18 cellular contexts compared by ENCODE assay signal in the genomic region with DNA sequence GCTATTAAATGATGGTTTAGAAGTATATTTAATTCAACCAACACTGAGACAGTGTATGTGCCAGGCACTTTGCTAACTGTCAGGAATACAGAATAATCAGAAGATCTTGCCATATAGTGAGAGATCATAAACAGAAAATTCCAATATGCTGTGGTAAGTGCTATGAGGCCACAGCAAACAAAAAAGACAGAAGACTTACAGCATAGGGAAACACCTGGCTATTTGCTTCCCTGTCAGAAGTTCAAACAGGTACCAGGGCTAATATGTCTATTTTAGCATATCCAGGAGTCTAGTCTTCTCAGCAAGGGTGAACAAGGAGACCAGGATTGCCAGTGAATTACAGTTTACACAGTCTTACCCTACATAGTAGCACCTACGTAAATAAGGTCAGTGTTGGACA. TPM values are rescaled to one million over a fixed set of nuclear protein-coding genes. Genes with fewer than 3 reads are reported as not detected.
DNase-seq lines count a peak whose midpoint lies in the region; FAIRE-seq and TF ChIP-seq lines count a peak whose summit lies in the region.
"Had no signal": no experiment of that assay in that cellular context is flagged by ENCODE, and none has a peak within 500 bp of the region (broad histone marks: within the 10 kb centered on the region; RNA-seq: fewer than 3 reads in every experiment).

No MANE protein-coding gene starts in this region.

- TF ChIP-seq CTCF in LNCaP clone FGC (IDR thresholded peaks at IDR 0.05; ENCODE audit: control insufficient read depth, extremely low read depth, insufficient read depth): no peak

- peaks cover 4 to 19% (median 15%) of the 10 kb centered on the region in 3 donors for H3K36me3 Mint-ChIP-seq in immature natural killer cell

- no peaks in the 10 kb centered on the region for H3K9me3 Mint-ChIP-seq in immature natural killer cell
- H3K9me3 Mint-ChIP-seq: activated CD4-positive, alpha-beta T cell treated with anti-CD3 and anti-CD28 coated beads, Interleukin-2, amount 10 ng/mL, durations not matched to agents 24 days and 14 days; naive thymus-derived CD8-positive, alpha-beta T cell had no signal

- no peaks in the 10 kb centered on the region for H3K9me3 ChIP-seq in thymus (ENCODE audit: control insufficient read depth)
- H3K9me3 ChIP-seq: BE2C, colonic mucosa, testis had no signal

- peak overlapping the region; percentile 8 for H3K27ac ChIP-seq in thymus (ENCODE audit: low read depth)
- H3K27ac ChIP-seq: colonic mucosa, HL-60, testis had no signal

- no peaks in the 10 kb centered on the region for H3K27me3 ChIP-seq in thymus (ENCODE audit: control insufficient read depth, insufficient read depth)
- H3K27me3 ChIP-seq: BE2C, colonic mucosa, testis had no signal

- WGBS in thymus: 97% methylated on average over 1 of the region's 1 CpG

- peaks cover 4% of the 10 kb centered on the region for H3K4me1 ChIP-seq in thymus (ENCODE audit: control insufficient read depth, insufficient read depth, low read length)
- H3K4me1 ChIP-seq: BE2C, colonic mucosa had no signal

- H3K4me3 Mint-ChIP-seq in immature natural killer cell: no peak overlapping the region
- H3K4me3 Mint-ChIP-seq: activated CD4-positive, alpha-beta T cell treated with anti-CD3 and anti-CD28 coated beads, Interleukin-2, amount 10 ng/mL, durations not matched to agents 24 days and 14 days; naive thymus-derived CD8-positive, alpha-beta T cell had no signal

- FAIRE-seq in islet of Langerhans (lab: Jason Lieb, UNC): peak; percentile 24
- FAIRE-seq: TTC549 had no signal

- H3K27ac Mint-ChIP-seq in immature natural killer cell: no peak overlapping the region
- H3K27ac Mint-ChIP-seq: activated CD4-positive, alpha-beta T cell treated with anti-CD3 and anti-CD28 coated beads, Interleukin-2, amount 10 ng/mL, durations not matched to agents 24 days and 14 days had no signal

- H3K4me1 Mint-ChIP-seq in immature natural killer cell: peaks cover 6 to 7% of the 10 kb centered on the region in 2 donors

- DNase-seq in LNCaP clone FGC (ENCODE audit: low read depth): peak; percentile 89
- peak; percentile 64 for DNase-seq in NCI-H774 (lab: John Stamatoyannopoulos, UW)
- DNase-seq in SHP77 (lab: John Stamatoyannopoulos, UW): no peak
- no peak for DNase-seq in activated CD4-positive, alpha-beta T cell treated with anti-CD3 and anti-CD28 coated beads for 48 hours
- no peak for DNase-seq in immature natural killer cell
- DNase-seq: activated CD4-positive, alpha-beta T cell treated with anti-CD3 and anti-CD28 coated beads, Interleukin-2, amount 10 ng/mL, durations not matched to agents 24 days and 14 days; activated naive CD4-positive, alpha-beta T cell; anterior cingulate cortex; BE2C; colonic mucosa; DMS79; KBM-7; naive thymus-derived CD8-positive, alpha-beta T cell; testis had no signal

- H3K4me3 ChIP-seq in LNCaP clone FGC (ENCODE audit: low read depth, low read length) (no peak overlapping the region), thymus (ENCODE audit: low read length) (no peak overlapping the region)
- H3K4me3 ChIP-seq: colonic mucosa, testis had no signal

- H3K36me3 ChIP-seq in thymus (ENCODE audit: control insufficient read depth, insufficient read depth): peaks cover 4% of the 10 kb centered on the region
- H3K36me3 ChIP-seq: BE2C had no signal

- no peaks in the 10 kb centered on the region for H3K27me3 Mint-ChIP-seq in immature natural killer cell (ENCODE audit: low read depth in 3 of 3)
- H3K27me3 Mint-ChIP-seq: activated CD4-positive, alpha-beta T cell treated with anti-CD3 and anti-CD28 coated beads, Interleukin-2, amount 10 ng/mL, durations not matched to agents 24 days and 14 days; naive thymus-derived CD8-positive, alpha-beta T cell had no signal

RNA-seq across cellular contexts. Expression of gene TRIT1, which starts 30.4 kb away (rescaled TPM):
- polyA plus RNA-seq in thymus (27.2 TPM), immature natural killer cell (1 to 10 TPM; 6.5 to 9.0 (median 8.5) TPM)

RNA-seq across cellular contexts. Expression of gene MYCL, which starts 48.8 kb away (rescaled TPM):
- polyA plus RNA-seq in thymus (8.9 TPM), immature natural killer cell (1 to 10 TPM in 2 of 3 donors, under 1 TPM in 1; 0.83 to 4.0 (median 2.9) TPM)
- polyA plus RNA-seq: naive thymus-derived CD8-positive, alpha-beta T cell had no signal

Comparison
In these comparisons a context has a peak if more than half of its experiments do, and no peak if none do; other contexts are left out.
1. DNase-seq: peak in LNCaP clone FGC (single experiment) and NCI-H774 (single experiment); none in SHP77 (0 of 2), activated CD4-positive, alpha-beta T cell treated with anti-CD3 and anti-CD28 coated beads for 48 hours (single experiment) and immature natural killer cell (0 of 3).